ENCODE assay signal across 1 cellular context in the genomic region with DNA sequence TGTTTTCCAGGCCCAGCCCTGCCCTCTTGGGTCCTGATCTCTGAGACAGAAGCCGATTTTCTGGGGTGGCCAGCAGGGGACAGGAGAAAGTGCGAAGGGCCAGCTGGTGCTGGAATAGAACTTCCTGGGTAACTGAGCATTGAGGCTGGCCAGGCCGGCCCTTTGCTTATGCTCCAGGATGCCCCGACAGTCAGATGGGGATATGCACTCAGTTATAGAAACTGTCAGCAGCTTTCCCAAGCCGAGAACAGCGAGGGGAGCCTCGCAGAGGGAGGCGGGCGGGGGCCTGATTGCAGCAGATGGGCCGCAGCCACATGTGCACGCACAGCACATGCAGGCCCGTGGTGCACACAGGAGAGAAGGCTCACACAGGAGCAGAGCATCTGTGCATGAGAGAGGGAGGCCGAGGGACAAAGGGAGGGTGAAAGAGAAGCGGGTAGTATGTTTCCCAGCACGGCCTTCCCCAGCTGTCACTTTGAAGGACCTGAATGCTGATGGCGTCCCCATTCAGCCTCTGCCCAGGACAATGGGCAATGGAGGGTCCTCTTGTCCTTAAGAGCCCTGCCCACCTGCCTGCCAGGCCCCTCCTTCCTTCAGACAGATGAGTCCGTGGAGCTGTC.
TF ChIP-seq lines count a peak whose summit lies in the region.

No MANE protein-coding gene starts in this region.

TF ChIP-seq in HepG2, 621 proteins besides CTCF, POLR2A, EP300 and RAD21:
- TF ChIP-seq ZBTB20 (CRISPR knock-in tag; IDR thresholded peaks at IDR 0.05; ENCODE audit: borderline replicate concordance, low read depth) (peak; percentile 47; the same call in 1 of the 2 replicates), ZHX2 (IDR thresholded peaks at IDR 0.05; ENCODE audit: low read depth) (no peak), ZHX2 (CRISPR knock-in tag; IDR thresholded peaks at IDR 0.05; ENCODE audit: borderline replicate concordance) (no peak), ZNF737 (CRISPR knock-in tag; IDR thresholded peaks at IDR 0.05; ENCODE audit: borderline replicate concordance) (peak; percentile 62; the same call in 1 of the 2 replicates), TEAD3 (CRISPR knock-in tag; optimal IDR thresholded peaks at IDR 0.05; ENCODE audit: borderline replicate concordance) (no peak), RXRA (CRISPR knock-in tag; IDR thresholded peaks at IDR 0.05) (0 out of 2 replicates have a peak, but pooled peaks have one; percentile 9), HMGXB4 (CRISPR knock-in tag; IDR thresholded peaks at IDR 0.05; ENCODE audit: borderline replicate concordance in 1 of 2, low read depth in 1 of 2) (0 out of 4 replicates have a peak, but pooled peaks of 1 of the 2 experiments have one; percentile 30), ZMYM3 (CRISPR knock-in tag; IDR thresholded peaks at IDR 0.05) (0 out of 2 replicates have a peak, but pooled peaks have one; percentile 31), PITX1 (CRISPR knock-in tag; IDR thresholded peaks at IDR 0.05) (no peak), ZNF775 (CRISPR knock-in tag; IDR thresholded peaks at IDR 0.05; ENCODE audit: borderline replicate concordance) (no peak), ZNF296 (CRISPR knock-in tag; conservative IDR thresholded peaks at IDR 0.05) (0 out of 2 replicates have a peak, but pooled peaks have one; percentile 40), KDM4B (CRISPR knock-in tag; IDR thresholded peaks at IDR 0.05) (0 out of 2 replicates have a peak, but pooled peaks have one; percentile 36)
- TF ChIP-seq, protein P1, sequence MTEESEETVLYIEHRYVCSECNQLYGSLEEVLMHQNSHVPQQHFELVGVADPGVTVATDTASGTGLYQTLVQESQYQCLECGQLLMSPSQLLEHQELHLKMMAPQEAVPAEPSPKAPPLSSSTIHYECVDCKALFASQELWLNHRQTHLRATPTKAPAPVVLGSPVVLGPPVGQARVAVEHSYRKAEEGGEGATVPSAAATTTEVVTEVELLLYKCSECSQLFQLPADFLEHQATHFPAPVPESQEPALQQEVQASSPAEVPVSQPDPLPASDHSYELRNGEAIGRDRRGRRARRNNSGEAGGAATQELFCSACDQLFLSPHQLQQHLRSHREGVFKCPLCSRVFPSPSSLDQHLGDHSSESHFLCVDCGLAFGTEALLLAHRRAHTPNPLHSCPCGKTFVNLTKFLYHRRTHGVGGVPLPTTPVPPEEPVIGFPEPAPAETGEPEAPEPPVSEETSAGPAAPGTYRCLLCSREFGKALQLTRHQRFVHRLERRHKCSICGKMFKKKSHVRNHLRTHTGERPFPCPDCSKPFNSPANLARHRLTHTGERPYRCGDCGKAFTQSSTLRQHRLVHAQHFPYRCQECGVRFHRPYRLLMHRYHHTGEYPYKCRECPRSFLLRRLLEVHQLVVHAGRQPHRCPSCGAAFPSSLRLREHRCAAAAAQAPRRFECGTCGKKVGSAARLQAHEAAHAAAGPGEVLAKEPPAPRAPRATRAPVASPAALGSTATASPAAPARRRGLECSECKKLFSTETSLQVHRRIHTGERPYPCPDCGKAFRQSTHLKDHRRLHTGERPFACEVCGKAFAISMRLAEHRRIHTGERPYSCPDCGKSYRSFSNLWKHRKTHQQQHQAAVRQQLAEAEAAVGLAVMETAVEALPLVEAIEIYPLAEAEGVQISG (CRISPR knock-in tag; IDR thresholded peaks at IDR 0.05): 0 out of 2 replicates have a peak, but pooled peaks have one; percentile 0
- TF ChIP-seq, protein P2, sequence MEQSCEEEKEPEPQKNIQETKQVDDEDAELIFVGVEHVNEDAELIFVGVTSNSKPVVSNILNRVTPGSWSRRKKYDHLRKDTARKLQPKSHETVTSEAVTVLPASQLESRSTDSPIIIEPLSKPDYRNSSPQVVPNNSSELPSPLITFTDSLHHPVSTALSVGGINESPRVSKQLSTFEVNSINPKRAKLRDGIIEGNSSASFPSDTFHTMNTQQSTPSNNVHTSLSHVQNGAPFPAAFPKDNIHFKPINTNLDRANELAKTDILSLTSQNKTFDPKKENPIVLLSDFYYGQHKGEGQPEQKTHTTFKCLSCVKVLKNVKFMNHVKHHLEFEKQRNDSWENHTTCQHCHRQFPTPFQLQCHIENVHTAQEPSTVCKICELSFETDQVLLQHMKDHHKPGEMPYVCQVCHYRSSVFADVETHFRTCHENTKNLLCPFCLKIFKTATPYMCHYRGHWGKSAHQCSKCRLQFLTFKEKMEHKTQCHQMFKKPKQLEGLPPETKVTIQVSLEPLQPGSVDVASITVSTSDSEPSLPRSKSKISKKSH (CRISPR knock-in tag; IDR thresholded peaks at IDR 0.05; ENCODE audit: borderline replicate concordance): 0 out of 2 replicates have a peak, but pooled peaks have one; percentile 24
- TF ChIP-seq, protein P3, sequence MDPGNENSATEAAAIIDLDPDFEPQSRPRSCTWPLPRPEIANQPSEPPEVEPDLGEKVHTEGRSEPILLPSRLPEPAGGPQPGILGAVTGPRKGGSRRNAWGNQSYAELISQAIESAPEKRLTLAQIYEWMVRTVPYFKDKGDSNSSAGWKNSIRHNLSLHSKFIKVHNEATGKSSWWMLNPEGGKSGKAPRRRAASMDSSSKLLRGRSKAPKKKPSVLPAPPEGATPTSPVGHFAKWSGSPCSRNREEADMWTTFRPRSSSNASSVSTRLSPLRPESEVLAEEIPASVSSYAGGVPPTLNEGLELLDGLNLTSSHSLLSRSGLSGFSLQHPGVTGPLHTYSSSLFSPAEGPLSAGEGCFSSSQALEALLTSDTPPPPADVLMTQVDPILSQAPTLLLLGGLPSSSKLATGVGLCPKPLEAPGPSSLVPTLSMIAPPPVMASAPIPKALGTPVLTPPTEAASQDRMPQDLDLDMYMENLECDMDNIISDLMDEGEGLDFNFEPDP (CRISPR knock-in tag; conservative IDR thresholded peaks at IDR 0.05): no peak
- TF ChIP-seq, protein P4, sequence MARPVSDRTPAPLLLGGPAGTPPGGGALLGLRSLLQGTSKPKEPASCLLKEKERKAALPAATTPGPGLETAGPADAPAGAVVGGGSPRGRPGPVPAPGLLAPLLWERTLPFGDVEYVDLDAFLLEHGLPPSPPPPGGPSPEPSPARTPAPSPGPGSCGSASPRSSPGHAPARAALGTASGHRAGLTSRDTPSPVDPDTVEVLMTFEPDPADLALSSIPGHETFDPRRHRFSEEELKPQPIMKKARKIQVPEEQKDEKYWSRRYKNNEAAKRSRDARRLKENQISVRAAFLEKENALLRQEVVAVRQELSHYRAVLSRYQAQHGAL (CRISPR knock-in tag; IDR thresholded peaks at IDR 0.05; ENCODE audit: not compliant biosample characterization): no peak
TF ChIP-seq in HepG2: peak in this region for 9.
